In genomic region chr1:51241119-51241518, GRCh38 we compare ENCODE assay signal across 1 cellular context.
A peak's percentile ranks its signal among the peaks of the same experiment; 100 is the strongest.
TF ChIP-seq lines count a peak whose summit lies in the region.

No MANE protein-coding gene starts in this region.

TF ChIP-seq in HepG2, 621 proteins besides CTCF, POLR2A, EP300 and RAD21:
- TF ChIP-seq E2F5 (CRISPR knock-in tag; conservative IDR thresholded peaks at IDR 0.05) (no peak), ZNF770 (CRISPR knock-in tag; IDR thresholded peaks at IDR 0.05) (0 out of 2 replicates have a peak, but pooled peaks have one; percentile 13), ZNF121 (CRISPR knock-in tag; IDR thresholded peaks at IDR 0.05) (peak; percentile 70)
